15 cellular contexts compared by ENCODE assay signal in genomic region chr12:59619461-59620240, GRCh38. TPM values are rescaled to one million over a fixed set of nuclear protein-coding genes. Genes with fewer than 3 reads are reported as not detected.
DNase-seq lines count a peak whose midpoint lies in the region; ATAC-seq lines count a peak whose summit lies in the region.
"Had no signal": no experiment of that assay in that cellular context is flagged by ENCODE, and none has a peak within 500 bp of the region (broad histone marks: within the 10 kb centered on the region; RNA-seq: fewer than 3 reads in every experiment).

No MANE protein-coding gene starts in this region.

- no peaks in the 10 kb centered on the region for H3K27me3 Mint-ChIP-seq in memory B cell
- H3K27me3 Mint-ChIP-seq in activated naive CD8-positive, alpha-beta T cell treated with anti-CD3 and anti-CD28 coated beads for 36 hours: no peaks in the 10 kb centered on the region

- peaks cover 17% of the 10 kb centered on the region for H3K4me1 Mint-ChIP-seq in memory B cell
- H3K4me1 Mint-ChIP-seq in activated naive CD8-positive, alpha-beta T cell treated with anti-CD3 and anti-CD28 coated beads for 36 hours: peaks cover 52% of the 10 kb centered on the region

- ATAC-seq in GM21367 (IDR thresholded peaks at IDR 0.05; ENCODE audit: unreplicated experiment): peak; percentile 50
- peak; percentile 55 for ATAC-seq in HG03432 (IDR thresholded peaks at IDR 0.05; ENCODE audit: unreplicated experiment)
- peak; percentile 39 for ATAC-seq in memory B cell (ENCODE audit: low read depth)
- ATAC-seq in HG02678 (IDR thresholded peaks at IDR 0.05; ENCODE audit: unreplicated experiment): no peak
- ATAC-seq: Panc1 had no signal

- H3K36me3 Mint-ChIP-seq in memory B cell: no peaks in the 10 kb centered on the region
- peaks cover 10% of the 10 kb centered on the region for H3K36me3 Mint-ChIP-seq in activated naive CD8-positive, alpha-beta T cell treated with anti-CD3 and anti-CD28 coated beads for 36 hours
- H3K36me3 Mint-ChIP-seq: neural progenitor cell had no signal

- DNase-seq in DMS 273 (lab: John Stamatoyannopoulos, UW; ENCODE audit: unreplicated experiment) (peak; percentile 25), DMS 273 treated with DMSO at 0.1 percent for 48 hours (lab: John Stamatoyannopoulos, UW) (no peak), memory B cell (ENCODE audit: low spot score in 2 of 2) (no peak), NCI-H82 treated with DMSO at 0.1 percent for 48 hours (lab: John Stamatoyannopoulos, UW; ENCODE audit: unreplicated experiment) (no peak)
- no peak for DNase-seq in activated naive CD8-positive, alpha-beta T cell treated with anti-CD3 and anti-CD28 coated beads for 36 hours
- DNase-seq: activated CD4-positive, alpha-beta T cell treated with anti-CD3 and anti-CD28 coated beads for 48 hours; NCI-H1694; NCI-H510A treated with DMSO at 0.1 percent for 48 hours; substantia nigra had no signal

- no peaks in the 10 kb centered on the region for H3K9me3 Mint-ChIP-seq in memory B cell
- H3K9me3 Mint-ChIP-seq in activated naive CD8-positive, alpha-beta T cell treated with anti-CD3 and anti-CD28 coated beads for 36 hours: peaks cover 3% of the 10 kb centered on the region
- H3K9me3 Mint-ChIP-seq: neural progenitor cell; T-helper 1 cell treated with Interleukin-12 subunit alpha and Interleukin-12 subunit beta and Interleukin-4 antibody, amounts not matched to agents 30 μg/mL and 1 μg/mL, for 36 hours had no signal

- H3K4me3 Mint-ChIP-seq in memory B cell: no peak overlapping the region
- H3K4me3 Mint-ChIP-seq in activated naive CD8-positive, alpha-beta T cell treated with anti-CD3 and anti-CD28 coated beads for 36 hours: no peak overlapping the region
- H3K4me3 Mint-ChIP-seq: neural progenitor cell; T-helper 1 cell treated with Interleukin-12 subunit alpha and Interleukin-12 subunit beta and Interleukin-4 antibody, amounts not matched to agents 30 μg/mL and 1 μg/mL, for 36 hours had no signal

- H3K27ac Mint-ChIP-seq in memory B cell: peak overlapping the region; percentile 73
- no peak overlapping the region for H3K27ac Mint-ChIP-seq in activated naive CD8-positive, alpha-beta T cell treated with anti-CD3 and anti-CD28 coated beads for 36 hours
- H3K27ac Mint-ChIP-seq: neural progenitor cell; T-helper 1 cell treated with Interleukin-12 subunit alpha and Interleukin-12 subunit beta and Interleukin-4 antibody, amounts not matched to agents 30 μg/mL and 1 μg/mL, for 36 hours had no signal

RNA-seq across cellular contexts. Expression of gene SLC16A7, which starts 23.8 kb away (rescaled TPM):
- 10 to 100 TPM; 22.7 to 27.6 TPM for total RNA-seq in activated naive CD8-positive, alpha-beta T cell treated with anti-CD3 and anti-CD28 coated beads for 36 hours
